In genomic region chr1:12056331-12056841, GRCh38 we compare ENCODE assay signal across 20 cellular contexts. TPM values are rescaled to one million over a fixed set of nuclear protein-coding genes. Genes with fewer than 3 reads are reported as not detected.
DNase-seq lines count a peak whose midpoint lies in the region; ATAC-seq, FAIRE-seq and TF ChIP-seq lines count a peak whose summit lies in the region.
"Had no signal": no experiment of that assay in that cellular context is flagged by ENCODE, and none has a peak within 500 bp of the region (broad histone marks: within the 10 kb centered on the region; RNA-seq: fewer than 3 reads in every experiment).

No MANE protein-coding gene starts in this region.

- no peaks in the 10 kb centered on the region for H3K9me3 Mint-ChIP-seq in activated CD8-positive, alpha-beta T cell treated with anti-CD3 and anti-CD28 coated beads for 36 hours
- no peaks in the 10 kb centered on the region for H3K9me3 Mint-ChIP-seq in activated CD8-positive, alpha-beta T cell treated with anti-CD3 and anti-CD28 coated beads, Interleukin-2, amount 10 ng/mL, durations not matched to agents 7 days and 5 days (ENCODE audit: insufficient read depth)
- peaks cover 4% of the 10 kb centered on the region; the same call in 1 of the 2 replicates for H3K9me3 Mint-ChIP-seq in HFFc6
- H3K9me3 Mint-ChIP-seq: activated naive CD4-positive, alpha-beta T cell treated with anti-CD3 and anti-CD28 coated beads, Interleukin-2, amount 50 U/mL, for 24 hours; CD4-positive, alpha-beta T cell; neural crest cell had no signal

- TF ChIP-seq POLR2A in GM12891 (IDR thresholded peaks at IDR 0.05; ENCODE audit: low read depth, low read length): no peak

- peak; percentile 34 for DNase-seq in activated CD8-positive, alpha-beta T cell treated with anti-CD3 and anti-CD28 coated beads for 36 hours
- no peak for DNase-seq in activated CD8-positive, alpha-beta T cell treated with anti-CD3 and anti-CD28 coated beads, Interleukin-2, amount 10 ng/mL, durations not matched to agents 7 days and 5 days
- DNase-seq in GM12891 (ENCODE audit: insufficient read length, low spot score) (no peak), RKO (ENCODE audit: low spot score) (peak; percentile 53), epithelial cell of prostate (ENCODE audit: low read depth, low spot score) (peak; percentile 29), NOMO-1 treated with dmso at 0.1 percent for 144 hours (lab: John Stamatoyannopoulos, UW; ENCODE audit: unreplicated experiment) (no peak), HFFc6 (no peak), T-helper 9 cell (no peak)
- DNase-seq: brain microvascular endothelial cell; CD4-positive, alpha-beta T cell; dorsolateral prefrontal cortex; esophagus squamous epithelium; NCI-H1436; Right ventricle myocardium superior; substantia nigra; T-helper 17 cell had no signal

- TF ChIP-seq CTCF in activated CD8-positive, alpha-beta T cell treated with anti-CD3 and anti-CD28 coated beads for 36 hours (IDR thresholded peaks at IDR 0.05): no peak
- TF ChIP-seq CTCF in HFFc6 (IDR thresholded peaks at IDR 0.05): no peak

- ATAC-seq in activated CD8-positive, alpha-beta T cell treated with anti-CD3 and anti-CD28 coated beads for 36 hours: peak; percentile 10
- ATAC-seq in activated CD8-positive, alpha-beta T cell treated with anti-CD3 and anti-CD28 coated beads, Interleukin-2, amount 10 ng/mL, durations not matched to agents 7 days and 5 days: no peak
- ATAC-seq: T-helper 17 cell had no signal

- H3K4me3 Mint-ChIP-seq in activated CD8-positive, alpha-beta T cell treated with anti-CD3 and anti-CD28 coated beads for 36 hours: no peak overlapping the region
- no peak overlapping the region for H3K4me3 Mint-ChIP-seq in activated CD8-positive, alpha-beta T cell treated with anti-CD3 and anti-CD28 coated beads, Interleukin-2, amount 10 ng/mL, durations not matched to agents 7 days and 5 days
- no peak overlapping the region for H3K4me3 Mint-ChIP-seq in HFFc6
- H3K4me3 Mint-ChIP-seq: activated naive CD4-positive, alpha-beta T cell treated with anti-CD3 and anti-CD28 coated beads, Interleukin-2, amount 50 U/mL, for 24 hours; CD4-positive, alpha-beta T cell; neural crest cell; T-helper 17 cell had no signal

- H3K27me3 Mint-ChIP-seq in activated CD8-positive, alpha-beta T cell treated with anti-CD3 and anti-CD28 coated beads for 36 hours: peaks cover 9% of the 10 kb centered on the region
- H3K27me3 Mint-ChIP-seq in activated CD8-positive, alpha-beta T cell treated with anti-CD3 and anti-CD28 coated beads, Interleukin-2, amount 10 ng/mL, durations not matched to agents 7 days and 5 days (ENCODE audit: low read depth): peaks cover 7% of the 10 kb centered on the region
- H3K27me3 Mint-ChIP-seq in HFFc6 (ENCODE audit: insufficient read depth): peaks cover 8% of the 10 kb centered on the region
- H3K27me3 Mint-ChIP-seq: activated naive CD4-positive, alpha-beta T cell treated with anti-CD3 and anti-CD28 coated beads, Interleukin-2, amount 50 U/mL, for 24 hours; CD4-positive, alpha-beta T cell had no signal

- CTCF ChIA-PET in activated CD8-positive, alpha-beta T cell treated with anti-CD3 and anti-CD28 coated beads for 36 hours (lab: Charles Lee): interaction anchor here (0.8 to 1.6 kb wide), 3 partner anchors 11 to 121 kb away, joined by 3 to 5 read pairs (median 3); no protein-coding TSS in a partner anchor
- CTCF ChIA-PET in activated CD8-positive, alpha-beta T cell treated with anti-CD3 and anti-CD28 coated beads, Interleukin-2, amount 10 ng/mL, durations not matched to agents 7 days and 5 days (lab: Charles Lee): interaction anchor here (1.8 kb wide), 1 partner anchor 10 kb away, joined by 5 read pairs; no protein-coding TSS in a partner anchor

- peaks cover 64% of the 10 kb centered on the region for H3K4me1 Mint-ChIP-seq in activated CD8-positive, alpha-beta T cell treated with anti-CD3 and anti-CD28 coated beads for 36 hours (ENCODE audit: low read depth)
- peaks cover 49% of the 10 kb centered on the region for H3K4me1 Mint-ChIP-seq in activated CD8-positive, alpha-beta T cell treated with anti-CD3 and anti-CD28 coated beads, Interleukin-2, amount 10 ng/mL, durations not matched to agents 7 days and 5 days (ENCODE audit: low read depth)
- peaks cover 24% of the 10 kb centered on the region for H3K4me1 Mint-ChIP-seq in HFFc6 (ENCODE audit: low read depth)

- FAIRE-seq in GM12891 (lab: Jason Lieb, UNC): peak; percentile 65

- POLR2A ChIA-PET in activated CD8-positive, alpha-beta T cell treated with anti-CD3 and anti-CD28 coated beads for 36 hours (lab: Charles Lee): interaction anchor here (1.6 to 6.4 kb wide), 6 partner anchors 9 to 148 kb away, joined by 6 to 40 read pairs (median 16); no protein-coding TSS in a partner anchor
- POLR2A ChIA-PET in activated CD8-positive, alpha-beta T cell treated with anti-CD3 and anti-CD28 coated beads, Interleukin-2, amount 10 ng/mL, durations not matched to agents 7 days and 5 days (lab: Charles Lee): interaction anchor here (0.8 to 4.2 kb wide), 2 partner anchors 24 to 148 kb away, joined by 3 to 24 read pairs; no protein-coding TSS in a partner anchor

- H3K36me3 Mint-ChIP-seq in activated CD8-positive, alpha-beta T cell treated with anti-CD3 and anti-CD28 coated beads for 36 hours (ENCODE audit: low read depth): no peaks in the 10 kb centered on the region
- H3K36me3 Mint-ChIP-seq in activated CD8-positive, alpha-beta T cell treated with anti-CD3 and anti-CD28 coated beads, Interleukin-2, amount 10 ng/mL, durations not matched to agents 7 days and 5 days (ENCODE audit: low read depth): no peaks in the 10 kb centered on the region
- no peaks in the 10 kb centered on the region for H3K36me3 Mint-ChIP-seq in HFFc6 (ENCODE audit: low read depth)
- H3K36me3 Mint-ChIP-seq: activated naive CD4-positive, alpha-beta T cell treated with anti-CD3 and anti-CD28 coated beads, Interleukin-2, amount 50 U/mL, for 24 hours had no signal

- H3K27ac Mint-ChIP-seq in activated CD8-positive, alpha-beta T cell treated with anti-CD3 and anti-CD28 coated beads for 36 hours: no peak overlapping the region
- H3K27ac Mint-ChIP-seq in activated CD8-positive, alpha-beta T cell treated with anti-CD3 and anti-CD28 coated beads, Interleukin-2, amount 10 ng/mL, durations not matched to agents 7 days and 5 days: no peak overlapping the region
- no peak overlapping the region for H3K27ac Mint-ChIP-seq in HFFc6
- H3K27ac Mint-ChIP-seq: activated naive CD4-positive, alpha-beta T cell treated with anti-CD3 and anti-CD28 coated beads, Interleukin-2, amount 50 U/mL, for 24 hours; CD4-positive, alpha-beta T cell; T-helper 17 cell had no signal

- intact Hi-C loops in activated CD8-positive, alpha-beta T cell treated with anti-CD3 and anti-CD28 coated beads for 36 hours (cut with micrococcal nuclease): no loop called here

- H3K27ac ChIP-seq in epithelial cell of prostate: no peak overlapping the region
- H3K27ac ChIP-seq: brain microvascular endothelial cell, dorsolateral prefrontal cortex, esophagus squamous epithelium had no signal

TF ChIP-seq in GM12891, 5 proteins besides CTCF, POLR2A, EP300 and RAD21:
- TF ChIP-seq POU2F2 (IDR thresholded peaks at IDR 0.05; ENCODE audit: low read depth, low read length): no peak
- no peak for TF ChIP-seq TAF1 (IDR thresholded peaks at IDR 0.05; ENCODE audit: low read depth, low read length)
- peak; percentile 24; the same call in 1 of the 2 replicates for TF ChIP-seq SPI1 (IDR thresholded peaks at IDR 0.05; ENCODE audit: low read depth, low read length)
- no peak for TF ChIP-seq POLR2AphosphoS5 (IDR thresholded peaks at IDR 0.05; ENCODE audit: low read depth, low read length)
- no peak for TF ChIP-seq PAX5 (IDR thresholded peaks at IDR 0.05; ENCODE audit: insufficient read depth, low read length, severe bottlenecking)

RNA-seq across cellular contexts. Expression of gene TNFRSF8, which starts 6.7 kb away (rescaled TPM):
- 1 to 10 TPM; 1.5 to 1.8 TPM for total RNA-seq in activated CD8-positive, alpha-beta T cell treated with anti-CD3 and anti-CD28 coated beads for 36 hours
- under 1 TPM; 0.95 to 0.97 TPM for total RNA-seq in activated CD8-positive, alpha-beta T cell treated with anti-CD3 and anti-CD28 coated beads, Interleukin-2, amount 10 ng/mL, durations not matched to agents 7 days and 5 days
- polyA plus RNA-seq in GM12891 (2012; ENCODE audit: low read depth, missing spikeins): 54.1 TPM
- under 1 TPM in 1 of 6 experiments, not detected in 5; 0.07 TPM for total RNA-seq in HFFc6 (2021; fragmentation: NEBNext Ultra II Directional; extraction: Animal tissue kit (Norgen Biotek cat#: 25700))
- total RNA-seq: A673, HT-29, neural crest cell had no signal

RNA-seq across cellular contexts. Expression of gene MIIP, which starts 37.1 kb away (rescaled TPM):
- total RNA-seq in activated CD8-positive, alpha-beta T cell treated with anti-CD3 and anti-CD28 coated beads for 36 hours: 10 to 100 TPM; 24.0 to 24.7 TPM
- 10 to 100 TPM; 34.7 to 37.4 TPM for total RNA-seq in activated CD8-positive, alpha-beta T cell treated with anti-CD3 and anti-CD28 coated beads, Interleukin-2, amount 10 ng/mL, durations not matched to agents 7 days and 5 days
- polyA plus RNA-seq in GM12891 (2012; ENCODE audit: low read depth, missing spikeins): 43.9 TPM
- 10 to 100 TPM in 5 of 6 experiments, 1 to 10 TPM in 1; 9.9 to 14.8 (median 12.6) TPM for total RNA-seq in HFFc6 (2021; fragmentation: NEBNext Ultra II Directional; extraction: Animal tissue kit (Norgen Biotek cat#: 25700))

Comparison
In these comparisons a context has a peak if more than half of its experiments do, and no peak if none do; other contexts are left out.
1. DNase-seq: peak in activated CD8-positive, alpha-beta T cell treated with anti-CD3 and anti-CD28 coated beads for 36 hours (single experiment), RKO (single experiment) and epithelial cell of prostate (single experiment); none in activated CD8-positive, alpha-beta T cell treated with anti-CD3 and anti-CD28 coated beads, Interleukin-2, amount 10 ng/mL, durations not matched to agents 7 days and 5 days (single experiment), GM12891 (single experiment), NOMO-1 treated with dmso at 0.1 percent for 144 hours (single experiment), HFFc6 (single experiment) and T-helper 9 cell (single experiment).